ENCODE assay signal across 8 cellular contexts in the genomic region with DNA sequence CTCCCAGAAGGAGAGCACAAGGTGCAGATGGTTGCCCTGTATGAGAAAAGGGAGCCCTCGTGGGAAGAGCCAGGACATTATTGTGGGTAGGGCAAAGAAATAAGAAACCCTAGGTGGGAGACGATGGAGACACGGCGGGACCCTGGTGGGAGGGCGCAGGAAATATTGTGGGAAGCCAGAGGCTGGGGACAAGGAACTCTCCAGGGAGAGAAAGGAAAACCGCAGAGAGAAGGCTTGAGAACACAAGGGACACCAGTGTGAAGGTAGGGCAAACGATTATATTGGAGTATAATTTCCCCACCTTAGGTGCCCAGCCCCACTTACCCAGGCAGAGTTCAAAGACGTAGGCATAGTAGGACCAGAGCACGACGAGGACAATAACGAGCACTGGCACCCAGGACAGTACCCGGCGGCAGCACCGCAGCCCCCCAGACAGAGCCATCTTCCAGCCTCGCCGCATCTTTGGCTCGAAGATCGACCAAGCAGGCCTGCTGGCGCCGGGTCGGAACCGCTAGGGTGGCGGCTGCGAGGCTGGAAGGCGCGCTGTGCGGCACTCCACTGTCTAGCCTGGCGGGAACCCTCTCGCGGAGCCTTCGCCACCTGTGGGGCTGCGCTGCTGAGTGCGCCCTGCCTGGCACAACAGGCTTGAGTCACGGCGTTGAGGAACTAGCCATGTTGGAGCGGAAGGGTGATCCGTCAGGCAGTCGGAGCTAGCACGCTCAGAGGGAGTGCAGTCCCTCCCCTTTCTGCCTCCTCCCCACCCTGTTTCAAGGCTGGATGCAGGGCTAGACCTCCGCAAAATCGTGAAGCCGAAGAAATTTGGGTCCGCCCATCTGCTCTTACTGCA. TPM values are rescaled to one million over a fixed set of nuclear protein-coding genes. Genes with fewer than 3 reads are reported as not detected.
DNase-seq lines count a peak whose midpoint lies in the region; FAIRE-seq and TF ChIP-seq lines count a peak whose summit lies in the region.

A gene with protein sequence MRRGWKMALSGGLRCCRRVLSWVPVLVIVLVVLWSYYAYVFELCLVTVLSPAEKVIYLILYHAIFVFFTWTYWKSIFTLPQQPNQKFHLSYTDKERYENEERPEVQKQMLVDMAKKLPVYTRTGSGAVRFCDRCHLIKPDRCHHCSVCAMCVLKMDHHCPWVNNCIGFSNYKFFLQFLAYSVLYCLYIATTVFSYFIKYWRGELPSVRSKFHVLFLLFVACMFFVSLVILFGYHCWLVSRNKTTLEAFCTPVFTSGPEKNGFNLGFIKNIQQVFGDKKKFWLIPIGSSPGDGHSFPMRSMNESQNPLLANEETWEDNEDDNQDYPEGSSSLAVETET (minus strand): TSS at position 473 of the 847 bp plus-strand sequence. CDS start 13 bp downstream, at position 460.

- intact Hi-C loops in A673 (cut with micrococcal nuclease; ENCODE audit: unreplicated experiment), result no loop called here

- no peak within 1 kb of the TSS for H3K27ac ChIP-seq in A673 (ENCODE audit: low read depth, low read length, poor library complexity, severe bottlenecking)
- H3K27ac ChIP-seq in cingulate gyrus (ENCODE audit: low read depth, low read length), result peak within 1 kb of the TSS; percentile 35
- peak within 1 kb of the TSS in 1 of 2 donors; percentile 49 for H3K27ac ChIP-seq in small intestine (ENCODE audit: low read depth in 1 of 2, low read length in 1 of 2)

- WGBS in small intestine, 3 donors, result 2 to 42% (median 9%) methylated on average over 21 to 43 of the region's 43 CpGs

- H3K4me3 ChIP-seq in A673 (ENCODE audit: low read depth, low read length, poor library complexity, severe bottlenecking) (no peak within 1 kb of the TSS), MG63 (no peak within 1 kb of the TSS), small intestine (ENCODE audit: low read depth in 1 of 2, low read length in 2 of 2) (peak within 1 kb of the TSS in 1 of 2 donors; percentile 2)

- H3K4me1 ChIP-seq in A673 (ENCODE audit: insufficient read depth, low read length, poor library complexity, severe bottlenecking), result no peaks in the 10 kb centered on the region
- H3K4me1 ChIP-seq in small intestine (ENCODE audit: control insufficient read depth in 2 of 2, insufficient read depth in 1 of 2, low read depth in 1 of 2, low read length in 1 of 2), result no peaks in the 10 kb centered on the region

- H3K27me3 ChIP-seq in A673 (replicated peaks; ENCODE audit: insufficient read depth, low read depth, low read length, poor library complexity), result no peaks in the 10 kb centered on the region
- no peaks in the 10 kb centered on the region for H3K27me3 ChIP-seq in MG63
- no peaks in the 10 kb centered on the region for H3K27me3 ChIP-seq in small intestine (ENCODE audit: control insufficient read depth in 2 of 2, insufficient read depth in 2 of 2, low read length in 2 of 2)

- H3K9me3 ChIP-seq in A673 (ENCODE audit: low read depth, low read length, poor library complexity, severe bottlenecking) (no peaks in the 10 kb centered on the region), MG63 (no peaks in the 10 kb centered on the region), small intestine (ENCODE audit: control insufficient read depth, low read depth) (no peaks in the 10 kb centered on the region)

- CTCF ChIA-PET in A673 (lab: Charles Lee), result no interaction called here

- no peak for FAIRE-seq in small intestine (lab: Jason Lieb, UNC)

- DNase-seq in A673 (ENCODE audit: low spot score) (peak; percentile 0), MG63 (peak; percentile 12), left kidney (ENCODE audit: low read depth, low spot score) (peak; percentile 89), small intestine (no peak), GF-D8 (lab: John Stamatoyannopoulos, UW) (no peak)
- peak; percentile 73 for DNase-seq in activated CD4-positive, alpha-beta T cell treated with anti-CD3 and anti-CD28 coated beads for 48 hours
- DNase-seq in stimulated activated CD4-positive, alpha-beta T cell treated with anti-CD3 and anti-CD28 coated beads, Interleukin-1b, Interleukin-23, amount 100 ng/mL, for 4 hours (ENCODE audit: low read depth in 2 of 2), result peak; percentile 27 to 49

- TF ChIP-seq CTCF in A673 (conservative IDR thresholded peaks at IDR 0.05; ENCODE audit: low read depth, low read length), result no peak

- POLR2A ChIA-PET in A673 (lab: Charles Lee; ENCODE audit: low non-redundant PET), result no interaction called here

- H3K36me3 ChIP-seq in A673 (ENCODE audit: insufficient read depth, low read length, poor library complexity, severe bottlenecking) (no peaks in the 10 kb centered on the region), MG63 (no peaks in the 10 kb centered on the region), small intestine (ENCODE audit: control insufficient read depth in 2 of 2, insufficient read depth in 2 of 2, low read length in 2 of 2) (no peaks in the 10 kb centered on the region)

- BruUV-seq in A673 (replicated peaks; lab: Mats Ljungman, UMichigan), result no TSS peak

RNA-seq across cellular contexts. Expression of the gene that starts here (rescaled TPM):
- total RNA-seq in A673 (2021), result not detected in 2 replicates
- not detected in 2 replicates for total RNA-seq in MG63 (2014; rRNA removed; shearing (Covaris generic); ENCODE audit: low replicate concordance)
- polyA plus RNA-seq in small intestine, result under 1 TPM in 1 of 3 donors, not detected in 2; 0.52 TPM

Comparison
In these comparisons a context has a peak if more than half of its experiments do, and no peak if none do; other contexts are left out.
1. Peak in DNase-seq in A673; RNA of the gene not detected or under 1 TPM.
2. Peak in DNase-seq in MG63; RNA of the gene not detected or under 1 TPM.
3. DNase-seq: peak in activated CD4-positive, alpha-beta T cell treated with anti-CD3 and anti-CD28 coated beads for 48 hours (single experiment), left kidney (single experiment) and stimulated activated CD4-positive, alpha-beta T cell treated with anti-CD3 and anti-CD28 coated beads, Interleukin-1b, Interleukin-23, amount 100 ng/mL, for 4 hours (2 of 2); none in small intestine (single experiment) and GF-D8 (single experiment).